In genomic region chr14:104735830-104736642, GRCh38 we compare ENCODE assay signal across 8 cellular contexts. TPM values are rescaled to one million over a fixed set of nuclear protein-coding genes. Genes with fewer than 3 reads are reported as not detected.
DNase-seq lines count a peak whose midpoint lies in the region; ATAC-seq and TF ChIP-seq lines count a peak whose summit lies in the region.

No MANE protein-coding gene starts in this region.

- H3K4me1 Mint-ChIP-seq in stimulated activated memory B cell treated with anti-CD40 and anti-IgM and Interleukin-4, amounts not matched to agents 10 μg/mL and 1 μg/mL and 100 μg/mL, for 72 hours: peaks cover 7% of the 10 kb centered on the region

- TF ChIP-seq CTCF in AG04449 (IDR thresholded peaks at IDR 0.05; ENCODE audit: insufficient read depth, low read length, missing control alignments) (no peak), fibroblast of villous mesenchyme (IDR thresholded peaks at IDR 0.05; ENCODE audit: insufficient read depth, low read depth, low read length) (no peak)

- H3K27me3 Mint-ChIP-seq in stimulated activated memory B cell treated with anti-CD40 and anti-IgM and Interleukin-4, amounts not matched to agents 10 μg/mL and 1 μg/mL and 100 μg/mL, for 72 hours: peaks cover 60% of the 10 kb centered on the region

- CTCF ChIA-PET in AG04449 (lab: Yijun Ruan, JAX): interaction anchor here (0.7 to 1.8 kb wide), 7 partner anchors 10 to 91 kb away, joined by 3 to 7 read pairs (median 4); no protein-coding TSS in a partner anchor

- H3K27ac Mint-ChIP-seq in activated naive CD4-positive, alpha-beta T cell treated with anti-CD3 and anti-CD28 coated beads, Interleukin-2, amount 50 U/mL, for 72 hours: no peak overlapping the region
- H3K27ac Mint-ChIP-seq in stimulated activated memory B cell treated with anti-CD40 and anti-IgM and Interleukin-4, amounts not matched to agents 10 μg/mL and 1 μg/mL and 100 μg/mL, for 72 hours: no peak overlapping the region

- H3K36me3 Mint-ChIP-seq in activated naive CD4-positive, alpha-beta T cell treated with anti-CD3 and anti-CD28 coated beads, Interleukin-2, amount 50 U/mL, for 72 hours: no peaks in the 10 kb centered on the region
- H3K36me3 Mint-ChIP-seq in stimulated activated memory B cell treated with anti-CD40 and anti-IgM and Interleukin-4, amounts not matched to agents 10 μg/mL and 1 μg/mL and 100 μg/mL, for 72 hours: no peaks in the 10 kb centered on the region

- peak; percentile 28 for DNase-seq in AG04449 (ENCODE audit: low read depth, low spot score)
- DNase-seq in UCSD-AML1 (lab: John Stamatoyannopoulos, UW; ENCODE audit: unreplicated experiment): peak; percentile 60
- DNase-seq in fibroblast of villous mesenchyme (ENCODE audit: low read depth): peak; percentile 89
- peak; percentile 51 for DNase-seq in occipital lobe (lab: John Stamatoyannopoulos, UW)
- DNase-seq in activated naive CD4-positive, alpha-beta T cell treated with anti-CD3 and anti-CD28 coated beads, Interleukin-2, amount 50 U/mL, for 72 hours (ENCODE audit: low spot score in 2 of 2): no peak
- no peak for DNase-seq in GF-D8 (lab: John Stamatoyannopoulos, UW)

- H3K9me3 Mint-ChIP-seq in activated naive CD4-positive, alpha-beta T cell treated with anti-CD3 and anti-CD28 coated beads, Interleukin-2, amount 50 U/mL, for 72 hours: no peaks in the 10 kb centered on the region
- H3K9me3 Mint-ChIP-seq in stimulated activated memory B cell treated with anti-CD40 and anti-IgM and Interleukin-4, amounts not matched to agents 10 μg/mL and 1 μg/mL and 100 μg/mL, for 72 hours: no peaks in the 10 kb centered on the region

- H3K4me3 ChIP-seq in AG04449 (ENCODE audit: low read depth, low read length) (no peak overlapping the region), fibroblast of villous mesenchyme (ENCODE audit: low read depth, low read length) (no peak overlapping the region)

- H3K4me3 Mint-ChIP-seq in stimulated activated memory B cell treated with anti-CD40 and anti-IgM and Interleukin-4, amounts not matched to agents 10 μg/mL and 1 μg/mL and 100 μg/mL, for 72 hours: no peak overlapping the region

- POLR2A ChIA-PET in AG04449 (lab: Yijun Ruan, JAX): no interaction called here

- no peak for ATAC-seq in activated naive CD4-positive, alpha-beta T cell treated with anti-CD3 and anti-CD28 coated beads, Interleukin-2, amount 50 U/mL, for 72 hours
- ATAC-seq in activated CD4-positive, CD25-positive, alpha-beta regulatory T cell treated with anti-CD3 and anti-CD28 coated beads, Interleukin-2, amount 50 U/mL, for 24 hours: no peak
- no peak for ATAC-seq in stimulated activated memory B cell treated with anti-CD40 and anti-IgM and Interleukin-4, amounts not matched to agents 10 μg/mL and 1 μg/mL and 100 μg/mL, for 72 hours

RNA-seq across cellular contexts. Expression of gene ADSS1, which starts 12.0 kb away (rescaled TPM):
- total RNA-seq in fibroblast of villous mesenchyme (1.3 and 4.3 TPM in 2 replicates), occipital lobe (4.8 TPM)
- total RNA-seq in activated naive CD4-positive, alpha-beta T cell treated with anti-CD3 and anti-CD28 coated beads, Interleukin-2, amount 50 U/mL, for 72 hours: 1 to 10 TPM; 2.7 to 7.3 TPM

RNA-seq across cellular contexts. Expression of gene SIVA1, which starts 16.9 kb away (rescaled TPM):
- total RNA-seq in fibroblast of villous mesenchyme: 67.8 and 73.8 TPM in 2 replicates
- 21.2 TPM for total RNA-seq in occipital lobe
- total RNA-seq in activated naive CD4-positive, alpha-beta T cell treated with anti-CD3 and anti-CD28 coated beads, Interleukin-2, amount 50 U/mL, for 72 hours: 10 to 100 TPM; 86.1 to 87.1 TPM

RNA-seq across cellular contexts. Expression of gene INF2, which starts 46.6 kb away (rescaled TPM):
- total RNA-seq in fibroblast of villous mesenchyme (47.0 and 68.7 TPM in 2 replicates), occipital lobe (8.4 TPM)
- total RNA-seq in activated naive CD4-positive, alpha-beta T cell treated with anti-CD3 and anti-CD28 coated beads, Interleukin-2, amount 50 U/mL, for 72 hours: 10 to 100 TPM; 48.6 to 82.7 TPM

RNA-seq across cellular contexts. Expression of gene AKT1, which starts 59.5 kb away (rescaled TPM):
- total RNA-seq in fibroblast of villous mesenchyme (233 and 261 TPM in 2 replicates), occipital lobe (102 TPM)
- total RNA-seq in activated naive CD4-positive, alpha-beta T cell treated with anti-CD3 and anti-CD28 coated beads, Interleukin-2, amount 50 U/mL, for 72 hours: 100 to 1,000 TPM; 111 to 113 TPM

Comparison
In these comparisons a context has a peak if more than half of its experiments do, and no peak if none do; other contexts are left out.
1. DNase-seq: peak in AG04449 (single experiment), UCSD-AML1 (single experiment), fibroblast of villous mesenchyme (single experiment) and occipital lobe (single experiment); none in activated naive CD4-positive, alpha-beta T cell treated with anti-CD3 and anti-CD28 coated beads, Interleukin-2, amount 50 U/mL, for 72 hours (0 of 2) and GF-D8 (single experiment).